1 cellular context compared by ENCODE assay signal in genomic region chr12:132449565-132450390, GRCh38.
TF ChIP-seq lines count a peak whose summit lies in the region.

No MANE protein-coding gene starts in this region.

TF ChIP-seq in GM12878, 131 proteins besides CTCF, POLR2A, EP300 and RAD21 (continued from another document):
- TF ChIP-seq IKZF1 (conservative IDR thresholded peaks at IDR 0.05) (no peak; the same call in 1 of the 2 replicates), CEBPZ (IDR thresholded peaks at IDR 0.05; ENCODE audit: low read depth, low read length) (no peak), RELA (IDR thresholded peaks at IDR 0.05; ENCODE audit: borderline replicate concordance, partially characterized antibody) (no peak), NFXL1 (IDR thresholded peaks at IDR 0.05; ENCODE audit: borderline replicate concordance) (no peak), FOXK2 (IDR thresholded peaks at IDR 0.05) (no peak), SMARCA5 (IDR thresholded peaks at IDR 0.05) (no peak), ZNF207 (IDR thresholded peaks at IDR 0.05; ENCODE audit: borderline replicate concordance) (no peak), JUND (IDR thresholded peaks at IDR 0.05; ENCODE audit: low read depth, low read length) (no peak), PAX8 (IDR thresholded peaks at IDR 0.05) (no peak), E2F8 (IDR thresholded peaks at IDR 0.05; ENCODE audit: low read depth, partially characterized antibody) (no peak), TCF7 (IDR thresholded peaks at IDR 0.05; ENCODE audit: borderline replicate concordance) (no peak), TARDBP (IDR thresholded peaks at IDR 0.05; ENCODE audit: borderline replicate concordance) (no peak), ZNF687 (IDR thresholded peaks at IDR 0.05) (no peak; the same call in 1 of the 2 replicates), CHD2 (IDR thresholded peaks at IDR 0.05; ENCODE audit: borderline replicate concordance, low read depth, low read length) (no peak), EED (IDR thresholded peaks at IDR 0.05; ENCODE audit: low read depth) (peak; percentile 35; the same call in 1 of the 2 replicates), MTA3 (IDR thresholded peaks at IDR 0.05; ENCODE audit: borderline replicate concordance, low read length) (peak; percentile 35; the same call in 1 of the 2 replicates), BCLAF1 (IDR thresholded peaks at IDR 0.05) (no peak), ZBTB4 (CRISPR knock-in tag; IDR thresholded peaks at IDR 0.05) (no peak), EZH2 (IDR thresholded peaks at IDR 0.05; ENCODE audit: borderline replicate concordance, control insufficient read depth, low read depth, low read length) (no peak), ZNF622 (IDR thresholded peaks at IDR 0.05) (no peak), SMC3 (IDR thresholded peaks at IDR 0.05; ENCODE audit: borderline replicate concordance, low read length) (peak; percentile 8; the same call in 1 of the 2 replicates), MYB (IDR thresholded peaks at IDR 0.05; ENCODE audit: borderline replicate concordance, low read depth, low read length) (no peak), REST (IDR thresholded peaks at IDR 0.05; ENCODE audit: low read depth, low read length) (no peak), IKZF2 (IDR thresholded peaks at IDR 0.05) (peak; percentile 59 to 67), PML (IDR thresholded peaks at IDR 0.05; ENCODE audit: low read length) (no peak), CBFB (IDR thresholded peaks at IDR 0.05; ENCODE audit: low read depth) (0 out of 2 replicates have a peak, but pooled peaks have one; percentile 37), CBX5 (IDR thresholded peaks at IDR 0.05; ENCODE audit: low read depth) (no peak), E4F1 (IDR thresholded peaks at IDR 0.05; ENCODE audit: borderline replicate concordance, partially characterized antibody) (no peak), CHD4 (IDR thresholded peaks at IDR 0.05) (no peak), FOXM1 (IDR thresholded peaks at IDR 0.05; ENCODE audit: low read depth, low read length) (0 out of 2 replicates have a peak, but pooled peaks have one; percentile 44)
TF ChIP-seq in GM12878: peak in this region for 23.
